ENCODE assay signal across 1 cellular context in genomic region chr14:21069388-21070082, GRCh38.
A peak's percentile ranks its signal among the peaks of the same experiment; 100 is the strongest.
TF ChIP-seq lines count a peak whose summit lies in the region.

No MANE protein-coding gene starts in this region.

TF ChIP-seq in HepG2, 621 proteins besides CTCF, POLR2A, EP300 and RAD21 (continued from another document and continues in another):
- TF ChIP-seq REST (IDR thresholded peaks at IDR 0.05; ENCODE audit: borderline replicate concordance in 1 of 2, low read depth in 1 of 2, low read length in 2 of 2), result no peak
- no peak for TF ChIP-seq IRF9 (CRISPR knock-in tag; IDR thresholded peaks at IDR 0.05; ENCODE audit: borderline replicate concordance)
- no peak for TF ChIP-seq ZSCAN9 (CRISPR knock-in tag; IDR thresholded peaks at IDR 0.05; ENCODE audit: borderline replicate concordance)
- no peak for TF ChIP-seq MAZ (IDR thresholded peaks at IDR 0.05; ENCODE audit: borderline replicate concordance, low read depth, low read length)
- 0 out of 2 replicates have a peak, but pooled peaks have one; percentile 33 for TF ChIP-seq MAZ (CRISPR knock-in tag; IDR thresholded peaks at IDR 0.05; ENCODE audit: low read depth)
- TF ChIP-seq ZNF557 (CRISPR knock-in tag; IDR thresholded peaks at IDR 0.05), result no peak
- TF ChIP-seq ZNF841 (CRISPR knock-in tag; IDR thresholded peaks at IDR 0.05; ENCODE audit: borderline replicate concordance), result no peak
- TF ChIP-seq TFE3 (CRISPR knock-in tag; IDR thresholded peaks at IDR 0.05), result no peak; the same call in 1 of the 2 replicates
- no peak for TF ChIP-seq ZNF562 (CRISPR knock-in tag; IDR thresholded peaks at IDR 0.05; ENCODE audit: borderline replicate concordance)
- TF ChIP-seq IKZF5 (CRISPR knock-in tag; IDR thresholded peaks at IDR 0.05), result peak; percentile 41; the same call in 1 of the 2 replicates
- TF ChIP-seq ARNT2 (CRISPR knock-in tag; IDR thresholded peaks at IDR 0.05; ENCODE audit: low read depth), result no peak; the same call in 1 of the 2 replicates
- TF ChIP-seq ZNF333 (CRISPR knock-in tag; IDR thresholded peaks at IDR 0.05; ENCODE audit: borderline replicate concordance), result peak; percentile 51; the same call in 1 of the 2 replicates
- TF ChIP-seq BRD4 (CRISPR knock-in tag; IDR thresholded peaks at IDR 0.05), result peak; percentile 35; the same call in 1 of the 2 replicates
- 0 out of 2 replicates have a peak, but pooled peaks have one; percentile 8 for TF ChIP-seq ZNF446 (CRISPR knock-in tag; IDR thresholded peaks at IDR 0.05)
- TF ChIP-seq SMAD1 (CRISPR knock-in tag; IDR thresholded peaks at IDR 0.05; ENCODE audit: borderline replicate concordance, low read depth), result no peak
- TF ChIP-seq HIC2 (CRISPR knock-in tag; IDR thresholded peaks at IDR 0.05; ENCODE audit: low read depth), result no peak
- TF ChIP-seq ZNF530 (CRISPR knock-in tag; IDR thresholded peaks at IDR 0.05; ENCODE audit: low read depth), result no peak
- TF ChIP-seq ATM (IDR thresholded peaks at IDR 0.05; ENCODE audit: borderline replicate concordance), result no peak
- TF ChIP-seq TCF12 (IDR thresholded peaks at IDR 0.05), result no peak
- TF ChIP-seq TCF12 (CRISPR knock-in tag; IDR thresholded peaks at IDR 0.05), result peak; percentile 72; the same call in 1 of the 2 replicates
- peak; percentile 40 for TF ChIP-seq ZNF263 (CRISPR knock-in tag; IDR thresholded peaks at IDR 0.05)
- TF ChIP-seq ZNF251 (CRISPR knock-in tag; IDR thresholded peaks at IDR 0.05), result no peak
- no peak; the same call in 1 of the 2 replicates for TF ChIP-seq HBP1 (CRISPR knock-in tag; IDR thresholded peaks at IDR 0.05; ENCODE audit: low read depth)
- 0 out of 2 replicates have a peak, but pooled peaks have one; percentile 17 for TF ChIP-seq KDM5B (CRISPR knock-in tag; IDR thresholded peaks at IDR 0.05; ENCODE audit: borderline replicate concordance)
- no peak for TF ChIP-seq POLR2AphosphoS2 (IDR thresholded peaks at IDR 0.05; ENCODE audit: low read depth, low read length)
- TF ChIP-seq KAT2B (IDR thresholded peaks at IDR 0.05; ENCODE audit: borderline replicate concordance, low read depth, low read length), result no peak
- peak; percentile 73 for TF ChIP-seq ZNF687 (CRISPR knock-in tag; IDR thresholded peaks at IDR 0.05)
- TF ChIP-seq CAMTA2 (CRISPR knock-in tag; IDR thresholded peaks at IDR 0.05; ENCODE audit: borderline replicate concordance), result 0 out of 2 replicates have a peak, but pooled peaks have one; percentile 85
- no peak for TF ChIP-seq MAFG (CRISPR knock-in tag; IDR thresholded peaks at IDR 0.05)
- TF ChIP-seq NFKB2 (CRISPR knock-in tag; IDR thresholded peaks at IDR 0.05; ENCODE audit: borderline replicate concordance), result 0 out of 2 replicates have a peak, but pooled peaks have one; percentile 66
- TF ChIP-seq ZFP62 (CRISPR knock-in tag; IDR thresholded peaks at IDR 0.05), result no peak
- TF ChIP-seq ONECUT2 (CRISPR knock-in tag; IDR thresholded peaks at IDR 0.05), result no peak
- TF ChIP-seq ZNF503 (CRISPR knock-in tag; IDR thresholded peaks at IDR 0.05), result no peak
- TF ChIP-seq PRMT3 (CRISPR knock-in tag; IDR thresholded peaks at IDR 0.05; ENCODE audit: borderline replicate concordance, low read depth), result no peak; the same call in 1 of the 2 replicates
- no peak for TF ChIP-seq PAF1 (CRISPR knock-in tag; IDR thresholded peaks at IDR 0.05)
- 0 out of 2 replicates have a peak, but pooled peaks have one; percentile 70 for TF ChIP-seq BATF2 (CRISPR knock-in tag; IDR thresholded peaks at IDR 0.05)
- TF ChIP-seq ZSCAN25 (CRISPR knock-in tag; IDR thresholded peaks at IDR 0.05), result peak; percentile 35
- TF ChIP-seq ZNF737 (CRISPR knock-in tag; IDR thresholded peaks at IDR 0.05; ENCODE audit: borderline replicate concordance), result 0 out of 2 replicates have a peak, but pooled peaks have one; percentile 41
- no peak for TF ChIP-seq ARHGAP35 (CRISPR knock-in tag; IDR thresholded peaks at IDR 0.05; ENCODE audit: borderline replicate concordance)
